Comparison of ENCODE assay signal across 9 cellular contexts in genomic region chr11:64652586-64653387, GRCh38.
DNase-seq lines count a peak whose midpoint lies in the region; ATAC-seq and TF ChIP-seq lines count a peak whose summit lies in the region.
"Had no signal": no experiment of that assay in that cellular context is flagged by ENCODE, and none has a peak within 500 bp of the region (broad histone marks: within the 10 kb centered on the region; RNA-seq: fewer than 3 reads in every experiment).

No MANE protein-coding gene starts in this region.

- H3K4me2 ChIP-seq in neural progenitor cell, result no peak overlapping the region

- ATAC-seq in stimulated activated naive CD8-positive, alpha-beta T cell treated with anti-CD3 and anti-CD28 coated beads, Interleukin-15, amount 100 ng/mL, for 72 hours, result peak; percentile 70
- ATAC-seq in GM19324 (IDR thresholded peaks at IDR 0.05; ENCODE audit: low FRiP score, unreplicated experiment), result no peak

- TF ChIP-seq CTCF in fibroblast of mammary gland (conservative IDR thresholded peaks at IDR 0.05; ENCODE audit: control insufficient read depth, insufficient read depth, low read depth, low read length), result peak; percentile 94
- TF ChIP-seq CTCF in neural progenitor cell (IDR thresholded peaks at IDR 0.05), result peak; percentile 87

- no peaks in the 10 kb centered on the region for H3K36me3 ChIP-seq in neural progenitor cell

- H3K27ac ChIP-seq in neural progenitor cell, result no peak overlapping the region

- peaks cover 7% of the 10 kb centered on the region for H3K4me1 Mint-ChIP-seq in activated T-cell treated with anti-CD3 and anti-CD28 coated beads, Interleukin-2, amount 50 U/mL, for 24 hours (ENCODE audit: low read depth)
- peaks cover 15% of the 10 kb centered on the region for H3K4me1 Mint-ChIP-seq in neural progenitor cell
- peaks cover 7% of the 10 kb centered on the region for H3K4me1 Mint-ChIP-seq in stimulated activated naive CD8-positive, alpha-beta T cell treated with anti-CD3 and anti-CD28 coated beads, Interleukin-15, amount 100 ng/mL, for 72 hours

- H3F3A ChIP-seq in neural progenitor cell (ENCODE audit: low read depth), result peaks cover 8% of the 10 kb centered on the region

- H3K27me3 ChIP-seq in neural progenitor cell, result no peaks in the 10 kb centered on the region

- H3K27ac Mint-ChIP-seq in activated T-cell treated with anti-CD3 and anti-CD28 coated beads, Interleukin-2, amount 50 U/mL, for 24 hours, result no peak overlapping the region
- no peak overlapping the region for H3K27ac Mint-ChIP-seq in neural progenitor cell
- H3K27ac Mint-ChIP-seq in stimulated activated naive CD8-positive, alpha-beta T cell treated with anti-CD3 and anti-CD28 coated beads, Interleukin-15, amount 100 ng/mL, for 72 hours, result peak overlapping the region in 1 of 2 donors; percentile 39
- H3K27ac Mint-ChIP-seq: T-helper 1 cell treated with Interleukin-12 subunit alpha and Interleukin-12 subunit beta and Interleukin-4 antibody, amounts not matched to agents 30 μg/mL and 1 μg/mL, for 36 hours had no signal

- H4K20me1 ChIP-seq in neural progenitor cell (ENCODE audit: low read depth), result no peaks in the 10 kb centered on the region

- H3K4me3 ChIP-seq in fibroblast of mammary gland (ENCODE audit: control insufficient read depth, low read depth, low read length) (no peak overlapping the region), neural progenitor cell (no peak overlapping the region)

- H3K27me3 Mint-ChIP-seq in activated T-cell treated with anti-CD3 and anti-CD28 coated beads, Interleukin-2, amount 50 U/mL, for 24 hours, result peaks cover 15% of the 10 kb centered on the region
- peaks cover 14% of the 10 kb centered on the region for H3K27me3 Mint-ChIP-seq in neural progenitor cell (ENCODE audit: insufficient read depth, low read depth)
- peaks cover 29% of the 10 kb centered on the region for H3K27me3 Mint-ChIP-seq in stimulated activated naive CD8-positive, alpha-beta T cell treated with anti-CD3 and anti-CD28 coated beads, Interleukin-15, amount 100 ng/mL, for 72 hours

- no peaks in the 10 kb centered on the region for H3K9me3 ChIP-seq in neural progenitor cell (ENCODE audit: low read depth)

- H3K4me3 Mint-ChIP-seq in activated T-cell treated with anti-CD3 and anti-CD28 coated beads, Interleukin-2, amount 50 U/mL, for 24 hours, result no peak overlapping the region
- peak overlapping the region; percentile 58 for H3K4me3 Mint-ChIP-seq in neural progenitor cell
- no peak overlapping the region for H3K4me3 Mint-ChIP-seq in stimulated activated naive CD8-positive, alpha-beta T cell treated with anti-CD3 and anti-CD28 coated beads, Interleukin-15, amount 100 ng/mL, for 72 hours
- H3K4me3 Mint-ChIP-seq: T-helper 1 cell treated with Interleukin-12 subunit alpha and Interleukin-12 subunit beta and Interleukin-4 antibody, amounts not matched to agents 30 μg/mL and 1 μg/mL, for 36 hours had no signal

- DNase-seq in COR-L47 (lab: John Stamatoyannopoulos, UW) (peak; percentile 71), HuH-7.5 (ENCODE audit: low spot score) (peak; percentile 87), OCI-M1 (lab: John Stamatoyannopoulos, UW) (peak; percentile 88), fibroblast of mammary gland (ENCODE audit: low read depth) (peak; percentile 66), neural progenitor cell (ENCODE audit: low spot score) (peak; percentile 85)
- DNase-seq in activated T-cell treated with anti-CD3 and anti-CD28 coated beads, Interleukin-2, amount 50 U/mL, for 24 hours, result peak; percentile 85
- DNase-seq in stimulated activated naive CD8-positive, alpha-beta T cell treated with anti-CD3 and anti-CD28 coated beads, Interleukin-15, amount 100 ng/mL, for 72 hours, result peak; percentile 68 to 72

- peak overlapping the region; percentile 60 for H2AFZ ChIP-seq in neural progenitor cell (replicated peaks)

- peaks cover 12% of the 10 kb centered on the region for H3K4me1 ChIP-seq in neural progenitor cell

- H3K36me3 Mint-ChIP-seq in activated T-cell treated with anti-CD3 and anti-CD28 coated beads, Interleukin-2, amount 50 U/mL, for 24 hours (ENCODE audit: low read depth), result no peaks in the 10 kb centered on the region
- H3K36me3 Mint-ChIP-seq in neural progenitor cell, result no peaks in the 10 kb centered on the region

- H3K9me3 Mint-ChIP-seq in activated T-cell treated with anti-CD3 and anti-CD28 coated beads, Interleukin-2, amount 50 U/mL, for 24 hours, result no peaks in the 10 kb centered on the region
- no peaks in the 10 kb centered on the region for H3K9me3 Mint-ChIP-seq in neural progenitor cell
- no peaks in the 10 kb centered on the region for H3K9me3 Mint-ChIP-seq in stimulated activated naive CD8-positive, alpha-beta T cell treated with anti-CD3 and anti-CD28 coated beads, Interleukin-15, amount 100 ng/mL, for 72 hours
- H3K9me3 Mint-ChIP-seq: T-helper 1 cell treated with Interleukin-12 subunit alpha and Interleukin-12 subunit beta and Interleukin-4 antibody, amounts not matched to agents 30 μg/mL and 1 μg/mL, for 36 hours had no signal

- H3K9ac ChIP-seq in neural progenitor cell, result no peak overlapping the region

- H3K79me2 ChIP-seq in neural progenitor cell (ENCODE audit: low read depth), result no peaks in the 10 kb centered on the region
